1 cellular context compared by ENCODE assay signal in genomic region chr9:35911690-35912089, GRCh38.
TF ChIP-seq lines count a peak whose summit lies in the region.

No MANE protein-coding gene starts in this region.

TF ChIP-seq in K562, 482 proteins besides CTCF, POLR2A, EP300 and RAD21:
- no peak for TF ChIP-seq MCM7 (IDR thresholded peaks at IDR 0.05)
- TF ChIP-seq PPARD (CRISPR knock-in tag; IDR thresholded peaks at IDR 0.05), result no peak
- no peak for TF ChIP-seq ZNF146 (CRISPR knock-in tag; IDR thresholded peaks at IDR 0.05; ENCODE audit: unreplicated experiment)
- TF ChIP-seq, protein P1, sequence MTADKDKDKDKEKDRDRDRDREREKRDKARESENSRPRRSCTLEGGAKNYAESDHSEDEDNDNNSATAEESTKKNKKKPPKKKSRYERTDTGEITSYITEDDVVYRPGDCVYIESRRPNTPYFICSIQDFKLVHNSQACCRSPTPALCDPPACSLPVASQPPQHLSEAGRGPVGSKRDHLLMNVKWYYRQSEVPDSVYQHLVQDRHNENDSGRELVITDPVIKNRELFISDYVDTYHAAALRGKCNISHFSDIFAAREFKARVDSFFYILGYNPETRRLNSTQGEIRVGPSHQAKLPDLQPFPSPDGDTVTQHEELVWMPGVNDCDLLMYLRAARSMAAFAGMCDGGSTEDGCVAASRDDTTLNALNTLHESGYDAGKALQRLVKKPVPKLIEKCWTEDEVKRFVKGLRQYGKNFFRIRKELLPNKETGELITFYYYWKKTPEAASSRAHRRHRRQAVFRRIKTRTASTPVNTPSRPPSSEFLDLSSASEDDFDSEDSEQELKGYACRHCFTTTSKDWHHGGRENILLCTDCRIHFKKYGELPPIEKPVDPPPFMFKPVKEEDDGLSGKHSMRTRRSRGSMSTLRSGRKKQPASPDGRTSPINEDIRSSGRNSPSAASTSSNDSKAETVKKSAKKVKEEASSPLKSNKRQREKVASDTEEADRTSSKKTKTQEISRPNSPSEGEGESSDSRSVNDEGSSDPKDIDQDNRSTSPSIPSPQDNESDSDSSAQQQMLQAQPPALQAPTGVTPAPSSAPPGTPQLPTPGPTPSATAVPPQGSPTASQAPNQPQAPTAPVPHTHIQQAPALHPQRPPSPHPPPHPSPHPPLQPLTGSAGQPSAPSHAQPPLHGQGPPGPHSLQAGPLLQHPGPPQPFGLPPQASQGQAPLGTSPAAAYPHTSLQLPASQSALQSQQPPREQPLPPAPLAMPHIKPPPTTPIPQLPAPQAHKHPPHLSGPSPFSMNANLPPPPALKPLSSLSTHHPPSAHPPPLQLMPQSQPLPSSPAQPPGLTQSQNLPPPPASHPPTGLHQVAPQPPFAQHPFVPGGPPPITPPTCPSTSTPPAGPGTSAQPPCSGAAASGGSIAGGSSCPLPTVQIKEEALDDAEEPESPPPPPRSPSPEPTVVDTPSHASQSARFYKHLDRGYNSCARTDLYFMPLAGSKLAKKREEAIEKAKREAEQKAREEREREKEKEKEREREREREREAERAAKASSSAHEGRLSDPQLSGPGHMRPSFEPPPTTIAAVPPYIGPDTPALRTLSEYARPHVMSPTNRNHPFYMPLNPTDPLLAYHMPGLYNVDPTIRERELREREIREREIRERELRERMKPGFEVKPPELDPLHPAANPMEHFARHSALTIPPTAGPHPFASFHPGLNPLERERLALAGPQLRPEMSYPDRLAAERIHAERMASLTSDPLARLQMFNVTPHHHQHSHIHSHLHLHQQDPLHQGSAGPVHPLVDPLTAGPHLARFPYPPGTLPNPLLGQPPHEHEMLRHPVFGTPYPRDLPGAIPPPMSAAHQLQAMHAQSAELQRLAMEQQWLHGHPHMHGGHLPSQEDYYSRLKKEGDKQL (CRISPR knock-in tag; IDR thresholded peaks at IDR 0.05; ENCODE audit: borderline replicate concordance), result no peak
- no peak for TF ChIP-seq ZNF551 (CRISPR knock-in tag; IDR thresholded peaks at IDR 0.05)
- TF ChIP-seq ZFP1 (CRISPR knock-in tag; IDR thresholded peaks at IDR 0.05), result no peak
- no peak for TF ChIP-seq MAX (CRISPR knock-in tag; IDR thresholded peaks at IDR 0.05)
- TF ChIP-seq ATF7 (IDR thresholded peaks at IDR 0.05), result no peak
- no peak for TF ChIP-seq FOXA3 (CRISPR knock-in tag; conservative IDR thresholded peaks at IDR 0.05 in 1 of 2, IDR thresholded peaks at IDR 0.05 in 1 of 2)
- TF ChIP-seq ILF3 (IDR thresholded peaks at IDR 0.05; ENCODE audit: borderline replicate concordance), result no peak
- TF ChIP-seq, protein P2, sequence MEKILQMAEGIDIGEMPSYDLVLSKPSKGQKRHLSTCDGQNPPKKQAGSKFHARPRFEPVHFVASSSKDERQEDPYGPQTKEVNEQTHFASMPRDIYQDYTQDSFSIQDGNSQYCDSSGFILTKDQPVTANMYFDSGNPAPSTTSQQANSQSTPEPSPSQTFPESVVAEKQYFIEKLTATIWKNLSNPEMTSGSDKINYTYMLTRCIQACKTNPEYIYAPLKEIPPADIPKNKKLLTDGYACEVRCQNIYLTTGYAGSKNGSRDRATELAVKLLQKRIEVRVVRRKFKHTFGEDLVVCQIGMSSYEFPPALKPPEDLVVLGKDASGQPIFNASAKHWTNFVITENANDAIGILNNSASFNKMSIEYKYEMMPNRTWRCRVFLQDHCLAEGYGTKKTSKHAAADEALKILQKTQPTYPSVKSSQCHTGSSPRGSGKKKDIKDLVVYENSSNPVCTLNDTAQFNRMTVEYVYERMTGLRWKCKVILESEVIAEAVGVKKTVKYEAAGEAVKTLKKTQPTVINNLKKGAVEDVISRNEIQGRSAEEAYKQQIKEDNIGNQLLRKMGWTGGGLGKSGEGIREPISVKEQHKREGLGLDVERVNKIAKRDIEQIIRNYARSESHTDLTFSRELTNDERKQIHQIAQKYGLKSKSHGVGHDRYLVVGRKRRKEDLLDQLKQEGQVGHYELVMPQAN (IDR thresholded peaks at IDR 0.05; ENCODE audit: borderline replicate concordance), result no peak
- TF ChIP-seq ZNF57 (CRISPR knock-in tag; IDR thresholded peaks at IDR 0.05), result no peak
